10 cellular contexts compared by ENCODE assay signal in genomic region chr7:1062296-1063294, GRCh38. TPM values are rescaled to one million over a fixed set of nuclear protein-coding genes. Genes with fewer than 3 reads are reported as not detected.
DNase-seq lines count a peak whose midpoint lies in the region; ATAC-seq and TF ChIP-seq lines count a peak whose summit lies in the region.
"Had no signal": no experiment of that assay in that cellular context is flagged by ENCODE, and none has a peak within 500 bp of the region (broad histone marks: within the 10 kb centered on the region; RNA-seq: fewer than 3 reads in every experiment).

No MANE protein-coding gene starts in this region.

- 63% methylated on average over 32 of the region's 33 CpGs for WGBS in prostate gland

- H3K9me3 Mint-ChIP-seq in endothelial cell (ENCODE audit: unreplicated experiment): no peaks in the 10 kb centered on the region
- no peaks in the 10 kb centered on the region for H3K9me3 Mint-ChIP-seq in natural killer cell treated with Interleukin-12 subunit alpha and Interleukin-12 subunit beta and Interleukin-15 and Interleukin-18, amount 100 ng/mL, for 72 hours

- no peaks in the 10 kb centered on the region for H3K4me1 ChIP-seq in prostate gland (replicated peaks)

- peaks cover 11% of the 10 kb centered on the region for H3K4me1 Mint-ChIP-seq in endothelial cell (ENCODE audit: unreplicated experiment)
- peaks cover 6 to 27% of the 10 kb centered on the region in 2 donors for H3K4me1 Mint-ChIP-seq in natural killer cell treated with Interleukin-12 subunit alpha and Interleukin-12 subunit beta and Interleukin-15 and Interleukin-18, amount 100 ng/mL, for 72 hours (ENCODE audit: low read depth in 2 of 2)

- peak; percentile 39 for ATAC-seq in GM18505 (IDR thresholded peaks at IDR 0.05; ENCODE audit: unreplicated experiment)
- ATAC-seq in GM21447 (IDR thresholded peaks at IDR 0.05; ENCODE audit: unreplicated experiment): peak; percentile 60
- peak; percentile 47 for ATAC-seq in HG03342 (IDR thresholded peaks at IDR 0.05; ENCODE audit: unreplicated experiment)
- no peak for ATAC-seq in natural killer cell treated with Interleukin-12 subunit alpha and Interleukin-12 subunit beta and Interleukin-15 and Interleukin-18, amount 100 ng/mL, for 72 hours

- H3K27ac Mint-ChIP-seq in endothelial cell (ENCODE audit: unreplicated experiment): no peak overlapping the region
- no peak overlapping the region for H3K27ac Mint-ChIP-seq in natural killer cell treated with Interleukin-12 subunit alpha and Interleukin-12 subunit beta and Interleukin-15 and Interleukin-18, amount 100 ng/mL, for 72 hours

- peaks cover 25% of the 10 kb centered on the region for H3K36me3 Mint-ChIP-seq in endothelial cell (ENCODE audit: low read depth, unreplicated experiment)
- H3K36me3 Mint-ChIP-seq in natural killer cell treated with Interleukin-12 subunit alpha and Interleukin-12 subunit beta and Interleukin-15 and Interleukin-18, amount 100 ng/mL, for 72 hours: no peaks in the 10 kb centered on the region

- H3K27me3 Mint-ChIP-seq in endothelial cell (ENCODE audit: unreplicated experiment): peaks cover 14% of the 10 kb centered on the region
- H3K27me3 Mint-ChIP-seq in natural killer cell treated with Interleukin-12 subunit alpha and Interleukin-12 subunit beta and Interleukin-15 and Interleukin-18, amount 100 ng/mL, for 72 hours: peaks cover 11 to 27% of the 10 kb centered on the region in 2 donors

- TF ChIP-seq POLR2A in GM18505 (IDR thresholded peaks at IDR 0.05; ENCODE audit: borderline replicate concordance, extremely low read depth, insufficient read depth, insufficient read length) (no peak), prostate gland (IDR thresholded peaks at IDR 0.05) (no peak)

- H3K9me3 ChIP-seq in prostate gland: no peaks in the 10 kb centered on the region

- H3K27ac ChIP-seq in prostate gland: no peak overlapping the region

- intact Hi-C loops in prostate gland (cut with DNase I): no loop called here

- no peaks in the 10 kb centered on the region for H3K36me3 ChIP-seq in prostate gland

- peak overlapping the region; percentile 20 for H3K4me3 Mint-ChIP-seq in endothelial cell (ENCODE audit: unreplicated experiment)
- no peak overlapping the region for H3K4me3 Mint-ChIP-seq in natural killer cell treated with Interleukin-12 subunit alpha and Interleukin-12 subunit beta and Interleukin-15 and Interleukin-18, amount 100 ng/mL, for 72 hours

- no peak overlapping the region for H3K4me3 ChIP-seq in prostate gland

- H3K27me3 ChIP-seq in prostate gland (replicated peaks; ENCODE audit: insufficient read depth): no peaks in the 10 kb centered on the region

- no peak for TF ChIP-seq CTCF in endothelial cell (IDR thresholded peaks at IDR 0.05; ENCODE audit: unreplicated experiment)
- no peak for TF ChIP-seq CTCF in prostate gland (IDR thresholded peaks at IDR 0.05)

- no peak for DNase-seq in endothelial cell (ENCODE audit: low spot score)
- DNase-seq in prostate gland (ENCODE audit: low spot score): no peak
- no peak for DNase-seq in stimulated activated CD4-positive, alpha-beta T cell treated with anti-CD3 and anti-CD28 coated beads, Interleukin-4, amount 100 ng/mL, for 1 hour
- DNase-seq in NCI-H1092 (lab: John Stamatoyannopoulos, UW): no peak
- DNase-seq in natural killer cell treated with Interleukin-12 subunit alpha and Interleukin-12 subunit beta and Interleukin-15 and Interleukin-18, amount 100 ng/mL, for 72 hours (ENCODE audit: low spot score): no peak
- DNase-seq: NCI-H774; stimulated activated CD4-positive, alpha-beta T cell treated with anti-CD3 and anti-CD28 coated beads, Interleukin-2, amount 100 ng/mL, for 24 hours had no signal

RNA-seq across cellular contexts. Expression of gene GPR146, which starts 18.2 kb away (rescaled TPM):
- total RNA-seq in endothelial cell (ENCODE audit: unreplicated experiment) (8.1 TPM), prostate gland (10 to 100 TPM in 1 of 2 donors, 1 to 10 TPM in 1; 6.1 to 25.9 TPM)
- 1 to 10 TPM in 1 of 2 donors, under 1 TPM in 1; 0.89 to 8.1 TPM for total RNA-seq in natural killer cell treated with Interleukin-12 subunit alpha and Interleukin-12 subunit beta and Interleukin-15 and Interleukin-18, amount 100 ng/mL, for 72 hours

RNA-seq across cellular contexts. Expression of gene GPER1, which starts 25.3 kb away (rescaled TPM):
- total RNA-seq in endothelial cell (ENCODE audit: unreplicated experiment) (0.72 TPM), prostate gland (10 to 100 TPM in 1 of 2 donors, 1 to 10 TPM in 1; 7.4 to 11.5 TPM)
- not detected for total RNA-seq in natural killer cell treated with Interleukin-12 subunit alpha and Interleukin-12 subunit beta and Interleukin-15 and Interleukin-18, amount 100 ng/mL, for 72 hours

Comparison
In these comparisons a context has a peak if more than half of its experiments do, and no peak if none do; other contexts are left out.
1. ATAC-seq: peak in GM18505 (single experiment), GM21447 (single experiment) and HG03342 (single experiment); none in natural killer cell treated with Interleukin-12 subunit alpha and Interleukin-12 subunit beta and Interleukin-15 and Interleukin-18, amount 100 ng/mL, for 72 hours (0 of 2).